1 cellular context compared by ENCODE assay signal in the genomic region with DNA sequence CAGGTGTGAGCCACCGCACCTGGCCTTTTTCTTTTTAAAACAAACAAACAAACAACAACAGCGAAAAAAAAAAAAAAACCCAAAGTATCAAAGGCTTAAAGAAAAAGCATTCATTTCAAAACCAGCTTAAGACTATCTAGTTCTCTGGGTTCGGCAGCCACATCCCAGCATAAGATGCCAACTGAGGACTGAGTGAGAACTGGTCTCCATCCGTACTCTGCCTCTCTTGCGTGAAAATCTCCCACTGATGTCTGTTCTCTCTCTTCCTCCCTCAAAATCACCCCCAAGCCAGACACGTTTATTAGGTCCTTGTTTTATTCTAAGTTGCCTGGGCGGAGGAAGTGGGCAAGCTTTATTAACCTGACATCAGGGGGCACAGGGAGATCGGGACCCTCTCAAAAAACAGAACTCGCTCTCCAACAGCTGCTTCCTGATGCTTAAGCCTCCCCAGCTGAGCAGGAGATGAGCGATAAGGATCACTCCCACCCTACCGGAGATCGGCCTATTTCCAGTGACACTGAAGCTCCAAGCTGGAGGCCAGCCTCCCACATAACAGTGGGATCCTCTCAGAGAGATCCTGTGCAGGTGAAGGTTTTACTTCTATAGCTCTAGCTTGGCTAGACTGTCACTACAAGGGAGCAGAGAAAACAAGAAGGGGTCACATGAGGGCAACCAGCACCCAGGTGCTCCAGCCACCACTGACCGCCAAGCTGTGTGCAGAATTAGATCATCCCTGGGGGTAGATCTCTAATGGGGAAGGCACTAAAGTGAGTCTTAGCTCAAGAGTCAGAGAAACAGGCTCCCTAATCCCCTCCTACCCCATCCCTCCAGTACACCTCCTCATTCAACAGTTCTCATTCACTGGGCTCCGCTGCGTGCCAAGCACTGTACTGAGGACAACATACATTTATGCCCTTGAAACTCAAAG.
TF ChIP-seq lines count a peak whose summit lies in the region.

No MANE protein-coding gene starts in this region.

TF ChIP-seq in HEK293, 187 proteins besides CTCF, POLR2A, EP300 and RAD21 (continued from another document):
- TF ChIP-seq, protein P1, sequence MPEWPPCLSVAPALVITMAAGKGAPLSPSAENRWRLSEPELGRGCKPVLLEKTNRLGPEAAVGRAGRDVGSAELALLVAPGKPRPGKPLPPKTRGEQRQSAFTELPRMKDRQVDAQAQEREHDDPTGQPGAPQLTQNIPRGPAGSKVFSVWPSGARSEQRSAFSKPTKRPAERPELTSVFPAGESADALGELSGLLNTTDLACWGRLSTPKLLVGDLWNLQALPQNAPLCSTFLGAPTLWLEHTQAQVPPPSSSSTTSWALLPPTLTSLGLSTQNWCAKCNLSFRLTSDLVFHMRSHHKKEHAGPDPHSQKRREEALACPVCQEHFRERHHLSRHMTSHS (tag by site-specific recombination; IDR thresholded peaks at IDR 0.05): no peak
- TF ChIP-seq ZBTB17 (tag by site-specific recombination; IDR thresholded peaks at IDR 0.05): peak; percentile 74
